In the genomic region with DNA sequence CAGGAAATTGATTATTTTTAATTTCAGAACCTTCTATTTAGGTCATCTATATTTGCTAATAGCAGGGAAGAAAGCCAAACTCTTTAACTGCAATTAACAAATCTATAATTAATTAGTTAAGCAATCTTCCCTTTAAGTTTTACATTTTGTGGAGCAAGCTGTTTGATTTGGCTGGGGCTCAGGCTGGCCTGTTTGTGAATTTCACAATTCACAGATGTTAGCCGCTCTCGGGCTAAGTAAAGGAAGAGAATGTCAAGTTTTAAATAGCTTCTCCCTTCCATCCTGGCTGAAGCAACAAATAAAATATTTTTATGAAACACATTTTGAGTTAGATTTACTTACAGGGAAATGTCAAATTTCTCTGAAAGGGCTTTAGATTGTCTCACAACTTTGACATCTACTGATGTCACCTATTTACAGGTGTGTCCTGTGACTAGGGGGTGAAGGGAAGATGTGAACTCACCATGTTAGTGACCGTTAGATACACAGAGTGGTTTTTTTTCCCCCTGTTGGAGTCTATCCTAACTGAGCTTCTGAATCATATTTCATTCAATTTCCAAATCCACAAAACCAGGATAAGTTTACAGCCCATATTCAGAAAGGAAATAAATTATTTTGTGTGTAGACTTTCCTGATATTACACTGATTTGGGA, we compare ENCODE assay signal across 13 cellular contexts. TPM values are rescaled to one million over a fixed set of nuclear protein-coding genes. Genes with fewer than 3 reads are reported as not detected.
DNase-seq lines count a peak whose midpoint lies in the region; FAIRE-seq and TF ChIP-seq lines count a peak whose summit lies in the region.
"Had no signal": no experiment of that assay in that cellular context is flagged by ENCODE, and none has a peak within 500 bp of the region (broad histone marks: within the 10 kb centered on the region; RNA-seq: fewer than 3 reads in every experiment).

No MANE protein-coding gene starts in this region.

- H3K9ac ChIP-seq in OCI-LY1 (ENCODE audit: low read length) = peak overlapping the region; percentile 32; the same call in 1 of the 2 replicates
- H3K9ac ChIP-seq in skeletal muscle satellite cell (ENCODE audit: low read depth, low read length) = peak overlapping the region; percentile 10
- H3K9ac ChIP-seq: SK-N-SH had no signal

- no peaks in the 10 kb centered on the region for H3K36me3 ChIP-seq in OCI-LY1 (ENCODE audit: insufficient read depth, low read length)
- no peaks in the 10 kb centered on the region for H3K36me3 ChIP-seq in skeletal muscle satellite cell (ENCODE audit: insufficient read depth, low read length)

- H4K20me1 ChIP-seq in OCI-LY1 (ENCODE audit: insufficient read depth, low read length) = no peaks in the 10 kb centered on the region

- H3F3A ChIP-seq in OCI-LY1 (ENCODE audit: insufficient read depth, low read length) = no peaks in the 10 kb centered on the region

- H3K27me3 ChIP-seq in OCI-LY1 (ENCODE audit: insufficient read depth, low read length) (no peaks in the 10 kb centered on the region), skeletal muscle satellite cell (ENCODE audit: control insufficient read depth, insufficient read depth, low read length) (no peaks in the 10 kb centered on the region)

- no peak overlapping the region for H2AFZ ChIP-seq in OCI-LY1 (ENCODE audit: low read length)

- DNase-seq in GM19239 (ENCODE audit: insufficient read length, low spot score) (no peak), fibroblast of the conjunctiva (ENCODE audit: low read depth) (peak; percentile 10), NCI-H187 treated with DMSO at 0.1 percent for 48 hours (lab: John Stamatoyannopoulos, UW) (no peak), GM20000 (ENCODE audit: low spot score) (no peak), cortex of kidney (lab: John Stamatoyannopoulos, UW) (no peak)
- no peak for DNase-seq in stimulated activated naive CD4-positive, alpha-beta T cell (lab: John Stamatoyannopoulos, UW)
- DNase-seq: EL; endodermal cell; naive thymus-derived CD4-positive, alpha-beta T cell; SK-N-SH had no signal

- H3K79me2 ChIP-seq in OCI-LY1 (ENCODE audit: insufficient read depth, low read length) = peaks cover 22% of the 10 kb centered on the region

- H3K9me3 ChIP-seq in OCI-LY1 (ENCODE audit: low read length) (no peaks in the 10 kb centered on the region), skeletal muscle satellite cell (replicated peaks; ENCODE audit: low read length) (no peaks in the 10 kb centered on the region)
- H3K9me3 ChIP-seq: SK-N-SH had no signal

- H3K4me1 ChIP-seq in OCI-LY1 (ENCODE audit: insufficient read depth, low read length, severe bottlenecking) (peaks cover 38% of the 10 kb centered on the region), skeletal muscle satellite cell (ENCODE audit: control insufficient read depth, insufficient read depth, low read length) (peaks cover 15% of the 10 kb centered on the region)

- H3K27ac ChIP-seq in OCI-LY1 (ENCODE audit: low read depth, low read length, poor library complexity, severe bottlenecking) = peak overlapping the region; percentile 73

- no peak overlapping the region for H3K4me3 ChIP-seq in OCI-LY1 (ENCODE audit: low read depth, low read length, poor library complexity, severe bottlenecking)
- no peak overlapping the region for H3K4me3 ChIP-seq in skeletal muscle satellite cell (ENCODE audit: low read length)

- H3K9me2 ChIP-seq in OCI-LY1 (ENCODE audit: low read depth, low read length) = no peaks in the 10 kb centered on the region
- H3K9me2 ChIP-seq: SK-N-SH had no signal

- peak; percentile 72 for FAIRE-seq in GM19239 (lab: Jason Lieb, UNC)
- FAIRE-seq: H1 had no signal

- TF ChIP-seq CTCF in OCI-LY1 (IDR thresholded peaks at IDR 0.05; ENCODE audit: low read length) (no peak), GM20000 (IDR thresholded peaks at IDR 0.05; ENCODE audit: extremely low read depth, missing control alignments) (no peak)

- H3K4me2 ChIP-seq in OCI-LY1 (ENCODE audit: low read length) (peak overlapping the region; percentile 41; the same call in 1 of the 2 replicates), skeletal muscle satellite cell (ENCODE audit: low read length) (peak overlapping the region; percentile 44)

RNA-seq across cellular contexts. Expression of a gene that starts 1.3 kb away (rescaled TPM):
- under 0.01 and 0.44 TPM in 2 replicates for total RNA-seq in skeletal muscle satellite cell (2012; rRNA removed)
- total RNA-seq: endodermal cell, H1 had no signal
